13 cellular contexts compared by ENCODE assay signal in genomic region chrX:357035-357692, GRCh38. TPM values are rescaled to one million over a fixed set of nuclear protein-coding genes. Genes with fewer than 3 reads are reported as not detected.
DNase-seq lines count a peak whose midpoint lies in the region; ATAC-seq and TF ChIP-seq lines count a peak whose summit lies in the region.
"Had no signal": no experiment of that assay in that cellular context is flagged by ENCODE, and none has a peak within 500 bp of the region (broad histone marks: within the 10 kb centered on the region; RNA-seq: fewer than 3 reads in every experiment).

No MANE protein-coding gene starts in this region.

- DNase-seq in activated CD4-positive, alpha-beta T cell treated with anti-CD3 and anti-CD28 coated beads for 36 hours, result no peak
- DNase-seq in activated CD4-positive, alpha-beta T cell treated with anti-CD3 and anti-CD28 coated beads for 4 hours, result no peak
- DNase-seq in GM23338 (ENCODE audit: low spot score) (no peak), MM.1S (no peak), H9 (no peak)
- DNase-seq in activated CD8-positive, alpha-beta T cell treated with anti-CD3 and anti-CD28 coated beads, Interleukin-2, amount 10 ng/mL, durations not matched to agents 7 days and 5 days, result no peak
- no peak for DNase-seq in naive thymus-derived CD8-positive, alpha-beta T cell
- DNase-seq: left cardiac atrium, NCI-H2171 treated with DMSO at 0.1 percent for 48 hours had no signal

- no peak overlapping the region for H4K8ac ChIP-seq in H9 (replicated peaks; ENCODE audit: insufficient read length, low read depth, low read length)

- no peak overlapping the region for H3K56ac ChIP-seq in H9 (ENCODE audit: insufficient read length, low read depth, low read length)

- no peak for TF ChIP-seq CTCF in GM23338 (conservative IDR thresholded peaks at IDR 0.05; ENCODE audit: low read depth in 2 of 2)
- no peak for TF ChIP-seq CTCF in MM.1S (IDR thresholded peaks at IDR 0.05; ENCODE audit: low read length)
- TF ChIP-seq CTCF in H9 (conservative IDR thresholded peaks at IDR 0.05), result no peak

- no peaks in the 10 kb centered on the region for H3K27me3 Mint-ChIP-seq in activated CD4-positive, alpha-beta T cell treated with anti-CD3 and anti-CD28 coated beads for 36 hours
- H3K27me3 Mint-ChIP-seq in GM23338 (ENCODE audit: insufficient read depth, low read depth, poor library complexity), result peaks cover 10% of the 10 kb centered on the region
- no peaks in the 10 kb centered on the region for H3K27me3 Mint-ChIP-seq in activated CD8-positive, alpha-beta T cell treated with anti-CD3 and anti-CD28 coated beads, Interleukin-2, amount 10 ng/mL, durations not matched to agents 7 days and 5 days (ENCODE audit: low read depth)
- no peaks in the 10 kb centered on the region for H3K27me3 Mint-ChIP-seq in naive thymus-derived CD8-positive, alpha-beta T cell
- H3K27me3 Mint-ChIP-seq in H9 (ENCODE audit: low read depth), result no peaks in the 10 kb centered on the region; the same call in 1 of the 2 replicates

- H3K27ac Mint-ChIP-seq in activated CD4-positive, alpha-beta T cell treated with anti-CD3 and anti-CD28 coated beads for 36 hours, result peak overlapping the region; percentile 94
- no peak overlapping the region for H3K27ac Mint-ChIP-seq in GM23338
- H3K27ac Mint-ChIP-seq in activated CD8-positive, alpha-beta T cell treated with anti-CD3 and anti-CD28 coated beads, Interleukin-2, amount 10 ng/mL, durations not matched to agents 7 days and 5 days, result peak overlapping the region; percentile 89
- peak overlapping the region; percentile 90 to 99 (median 96) for H3K27ac Mint-ChIP-seq in naive thymus-derived CD8-positive, alpha-beta T cell
- 0 out of 7 replicates have a peak overlapping the region, but pooled peaks of 1 of the 3 experiments have one; percentile 71 for H3K27ac Mint-ChIP-seq in H9

- H3K9me2 ChIP-seq in GM23338 (ENCODE audit: insufficient read depth) (no peaks in the 10 kb centered on the region), MM.1S (replicated peaks; ENCODE audit: insufficient read depth, low read length) (no peaks in the 10 kb centered on the region)

- H3K4ac ChIP-seq in H9 (ENCODE audit: low read depth, low read length), result no peak overlapping the region

- no peak overlapping the region for H2AK5ac ChIP-seq in H9 (ENCODE audit: insufficient read length, low read length)

- POLR2A ChIA-PET in activated CD4-positive, alpha-beta T cell treated with anti-CD3 and anti-CD28 coated beads for 36 hours (lab: Charles Lee), result no interaction called here
- POLR2A ChIA-PET in activated CD8-positive, alpha-beta T cell treated with anti-CD3 and anti-CD28 coated beads, Interleukin-2, amount 10 ng/mL, durations not matched to agents 7 days and 5 days (lab: Charles Lee), result no interaction called here
- POLR2A ChIA-PET in naive thymus-derived CD8-positive, alpha-beta T cell (lab: Charles Lee), result no interaction called here

- H2BK15ac ChIP-seq in H9 (ENCODE audit: low read depth, low read length), result no peak overlapping the region

- H3K4me3 Mint-ChIP-seq in activated CD4-positive, alpha-beta T cell treated with anti-CD3 and anti-CD28 coated beads for 36 hours, result peak overlapping the region; percentile 15
- no peak overlapping the region; the same call in 2 of the 3 replicates for H3K4me3 Mint-ChIP-seq in GM23338
- peak overlapping the region; percentile 37 for H3K4me3 Mint-ChIP-seq in activated CD8-positive, alpha-beta T cell treated with anti-CD3 and anti-CD28 coated beads, Interleukin-2, amount 10 ng/mL, durations not matched to agents 7 days and 5 days
- H3K4me3 Mint-ChIP-seq in naive thymus-derived CD8-positive, alpha-beta T cell, result peak overlapping the region; percentile 52 to 82 (median 69)
- no peak overlapping the region for H3K4me3 Mint-ChIP-seq in H9

- intact Hi-C loops in activated CD4-positive, alpha-beta T cell treated with anti-CD3 and anti-CD28 coated beads for 36 hours (cut with DNase I, micrococcal nuclease), result loop anchor here in 1 of 2 experiments (1.0 kb wide), 1 partner anchor 29 kb away; the partner anchor contains the start of gene PPP2R3B

- H3K79me2 ChIP-seq in GM23338 (replicated peaks; ENCODE audit: insufficient read depth) (peaks cover 57% of the 10 kb centered on the region), MM.1S (ENCODE audit: low read length) (no peaks in the 10 kb centered on the region), H9 (ENCODE audit: insufficient read depth, low read length) (no peaks in the 10 kb centered on the region; the same call in 1 of the 2 replicates)

- no peak overlapping the region for H3K4me2 ChIP-seq in GM23338
- H3K4me2 ChIP-seq in MM.1S (ENCODE audit: low read depth, low read length), result no peak overlapping the region
- H3K4me2 ChIP-seq in H9 (ENCODE audit: insufficient read depth, insufficient read length, low read length), result no peak overlapping the region

- H4K91ac ChIP-seq in H9 (ENCODE audit: insufficient read length, low read depth, low read length), result no peak overlapping the region

- H3K27me3 ChIP-seq in GM23338 (ENCODE audit: insufficient read depth) (no peaks in the 10 kb centered on the region), MM.1S (replicated peaks; ENCODE audit: insufficient read depth, low read length) (no peaks in the 10 kb centered on the region), H9 (ENCODE audit: insufficient read depth, low read length) (no peaks in the 10 kb centered on the region)

- peaks cover 17% of the 10 kb centered on the region for H3K4me1 Mint-ChIP-seq in activated CD4-positive, alpha-beta T cell treated with anti-CD3 and anti-CD28 coated beads for 36 hours
- no peaks in the 10 kb centered on the region for H3K4me1 Mint-ChIP-seq in GM23338
- peaks cover 25% of the 10 kb centered on the region for H3K4me1 Mint-ChIP-seq in activated CD8-positive, alpha-beta T cell treated with anti-CD3 and anti-CD28 coated beads, Interleukin-2, amount 10 ng/mL, durations not matched to agents 7 days and 5 days (ENCODE audit: low read depth)
- peaks cover 17 to 36% (median 23%) of the 10 kb centered on the region in 4 donors for H3K4me1 Mint-ChIP-seq in naive thymus-derived CD8-positive, alpha-beta T cell
- no peaks in the 10 kb centered on the region for H3K4me1 Mint-ChIP-seq in H9

- peak; percentile 60 for ATAC-seq in activated CD4-positive, alpha-beta T cell treated with anti-CD3 and anti-CD28 coated beads for 36 hours
- ATAC-seq in GM23338 (no peak), HG03354 (IDR thresholded peaks at IDR 0.05; ENCODE audit: poor library complexity, severe bottlenecking, unreplicated experiment) (no peak)
- peak; percentile 37 for ATAC-seq in activated CD8-positive, alpha-beta T cell treated with anti-CD3 and anti-CD28 coated beads, Interleukin-2, amount 10 ng/mL, durations not matched to agents 7 days and 5 days
- ATAC-seq in naive thymus-derived CD8-positive, alpha-beta T cell, result peak; percentile 49 to 55
- ATAC-seq: HepG2, left cardiac atrium had no signal

- H3K36me3 ChIP-seq in GM23338 (ENCODE audit: insufficient read depth) (no peaks in the 10 kb centered on the region; the same call in 1 of the 2 replicates), MM.1S (replicated peaks; ENCODE audit: insufficient read depth, low read length) (no peaks in the 10 kb centered on the region)
- H3K36me3 ChIP-seq: prostate gland had no signal

- peaks cover 63% of the 10 kb centered on the region for H3K36me3 Mint-ChIP-seq in activated CD4-positive, alpha-beta T cell treated with anti-CD3 and anti-CD28 coated beads for 36 hours (ENCODE audit: low read depth)
- H3K36me3 Mint-ChIP-seq in GM23338 (ENCODE audit: low read depth) (peaks cover 68% of the 10 kb centered on the region), H9 (ENCODE audit: insufficient read depth in 1 of 3, low read depth in 3 of 3) (peaks cover 43 to 80% (median 63%) of the 10 kb centered on the region in 3 experiments)
- peaks cover 65% of the 10 kb centered on the region for H3K36me3 Mint-ChIP-seq in activated CD8-positive, alpha-beta T cell treated with anti-CD3 and anti-CD28 coated beads, Interleukin-2, amount 10 ng/mL, durations not matched to agents 7 days and 5 days (ENCODE audit: low read depth)
- peaks cover 21 to 49% (median 40%) of the 10 kb centered on the region in 3 donors for H3K36me3 Mint-ChIP-seq in naive thymus-derived CD8-positive, alpha-beta T cell

- H3K18ac ChIP-seq in H9 (ENCODE audit: insufficient read length, low read depth, low read length), result no peak overlapping the region

- H3K4me3 ChIP-seq in GM23338, result no peak overlapping the region
- no peak overlapping the region for H3K4me3 ChIP-seq in MM.1S (ENCODE audit: low read length)
- H3K4me3 ChIP-seq: HAP-1, prostate gland had no signal

- H3K14ac ChIP-seq in H9 (ENCODE audit: insufficient read depth, low read length), result no peak overlapping the region

- H3F3A ChIP-seq in GM23338 (replicated peaks; ENCODE audit: low read depth) (no peaks in the 10 kb centered on the region), MM.1S (ENCODE audit: insufficient read depth, low read length) (no peaks in the 10 kb centered on the region)

- no peak overlapping the region for H2BK5ac ChIP-seq in H9 (ENCODE audit: insufficient read length, low read length)

- H2BK12ac ChIP-seq in H9 (ENCODE audit: insufficient read length, low read depth, low read length), result no peak overlapping the region

- H3K9me3 ChIP-seq in MM.1S (replicated peaks; ENCODE audit: insufficient read depth, low read length) (no peaks in the 10 kb centered on the region), H9 (ENCODE audit: control insufficient read depth, low read depth, low read length) (no peaks in the 10 kb centered on the region)
- H3K9me3 ChIP-seq: prostate gland had no signal

- CTCF ChIA-PET in activated CD4-positive, alpha-beta T cell treated with anti-CD3 and anti-CD28 coated beads for 36 hours (lab: Charles Lee), result no interaction called here
- CTCF ChIA-PET in activated CD8-positive, alpha-beta T cell treated with anti-CD3 and anti-CD28 coated beads, Interleukin-2, amount 10 ng/mL, durations not matched to agents 7 days and 5 days (lab: Charles Lee), result no interaction called here

- H4K5ac ChIP-seq in H9 (ENCODE audit: insufficient read length, low read depth, low read length), result no peak overlapping the region

- H3K4me1 ChIP-seq in GM23338 (ENCODE audit: insufficient read depth), result no peaks in the 10 kb centered on the region
- no peaks in the 10 kb centered on the region for H3K4me1 ChIP-seq in MM.1S (ENCODE audit: low read length)
- no peaks in the 10 kb centered on the region for H3K4me1 ChIP-seq in H9 (ENCODE audit: insufficient read depth, low read length)
- H3K4me1 ChIP-seq: HAP-1, prostate gland had no signal

- no peak overlapping the region for H3T11ph ChIP-seq in H9 (ENCODE audit: low read length)

- H3K9me3 Mint-ChIP-seq in activated CD4-positive, alpha-beta T cell treated with anti-CD3 and anti-CD28 coated beads for 36 hours (ENCODE audit: low read depth), result peaks cover 23% of the 10 kb centered on the region
- no peaks in the 10 kb centered on the region; the same call in 1 of the 3 replicates for H3K9me3 Mint-ChIP-seq in GM23338
- peaks cover 26% of the 10 kb centered on the region for H3K9me3 Mint-ChIP-seq in activated CD8-positive, alpha-beta T cell treated with anti-CD3 and anti-CD28 coated beads, Interleukin-2, amount 10 ng/mL, durations not matched to agents 7 days and 5 days (ENCODE audit: insufficient read depth)
- peaks cover 0 to 39% (median 16%) of the 10 kb centered on the region in 9 donors for H3K9me3 Mint-ChIP-seq in naive thymus-derived CD8-positive, alpha-beta T cell
- H3K9me3 Mint-ChIP-seq in H9, result 0 out of 5 replicates have a peak, but pooled peaks cover 0 to 3% of the 10 kb centered on the region in 2 experiments

- H3K27ac ChIP-seq in GM23338 (ENCODE audit: low read depth) (peak overlapping the region; percentile 42; the same call in 1 of the 2 replicates), MM.1S (ENCODE audit: low read length) (no peak overlapping the region), H9 (ENCODE audit: insufficient read length, low read depth, low read length) (no peak overlapping the region)
- H3K27ac ChIP-seq: prostate gland had no signal

- no CpG with 5 or more reads among the region's 14 CpGs for WGBS in H9 (ENCODE audit: extremely low coverage, insufficient read length, low lambda C conversion rate)

- no peaks in the 10 kb centered on the region for H3K23me2 ChIP-seq in H9 (ENCODE audit: insufficient read length, low read depth, low read length, poor library complexity, severe bottlenecking)

- H2AFZ ChIP-seq in GM23338 (no peak overlapping the region), MM.1S (ENCODE audit: low read length) (no peak overlapping the region), H9 (ENCODE audit: low read length) (no peak overlapping the region)

- no peak overlapping the region for H3K23ac ChIP-seq in H9 (ENCODE audit: insufficient read length, low read depth, low read length)

- H3K79me1 ChIP-seq in H9 (ENCODE audit: insufficient read depth, low read depth, low read length, poor library complexity, severe bottlenecking), result no peaks in the 10 kb centered on the region

- no peak overlapping the region for H2BK20ac ChIP-seq in H9 (ENCODE audit: low read depth, low read length, poor library complexity, severe bottlenecking)

- no peak overlapping the region for H3K9ac ChIP-seq in MM.1S (ENCODE audit: low read length)
- no peak overlapping the region for H3K9ac ChIP-seq in H9 (ENCODE audit: extremely low read depth, insufficient read length, low read length)

- peaks cover 16% of the 10 kb centered on the region for H4K20me1 ChIP-seq in GM23338 (replicated peaks; ENCODE audit: insufficient read depth)
- no peaks in the 10 kb centered on the region for H4K20me1 ChIP-seq in MM.1S (ENCODE audit: insufficient read depth, low read length)
- no peaks in the 10 kb centered on the region for H4K20me1 ChIP-seq in H9 (ENCODE audit: control insufficient read depth, insufficient read depth, insufficient read length)

- H2BK120ac ChIP-seq in H9 (ENCODE audit: low read depth, low read length, poor library complexity, severe bottlenecking), result no peak overlapping the region

RNA-seq across cellular contexts. Expression of gene PPP2R3B, which starts 29.5 kb away (rescaled TPM):
- total RNA-seq in activated CD4-positive, alpha-beta T cell treated with anti-CD3 and anti-CD28 coated beads for 36 hours, result 10 to 100 TPM; 23.3 to 26.8 TPM
- total RNA-seq in GM23338 (2014; rRNA removed; shearing (Covaris generic)), result 71.6 and 104 TPM in 2 replicates
- 50.1 and 54.8 TPM in 2 replicates for polyA plus RNA-seq in GM23338 (2016; fragmentation: Nextera tagmentation; extraction: Ambion mirVana)
- total RNA-seq in activated CD8-positive, alpha-beta T cell treated with anti-CD3 and anti-CD28 coated beads, Interleukin-2, amount 10 ng/mL, durations not matched to agents 7 days and 5 days, result 10 to 100 TPM; 41.8 to 44.6 TPM
- total RNA-seq in naive thymus-derived CD8-positive, alpha-beta T cell, result 10 to 100 TPM; 52.9 to 56.4 TPM
- polyA plus RNA-seq in naive thymus-derived CD8-positive, alpha-beta T cell, result 10 to 100 TPM in 1 of 3 donors, 1 to 10 TPM in 2; 7.4 to 12.9 (median 9.2) TPM
- 63.3 and 72.1 TPM in 2 replicates for total RNA-seq in H9 (2021)

RNA-seq across cellular contexts. Expression of gene GTPBP6, which starts 38.6 kb away (rescaled TPM):
- 10 to 100 TPM; 54.5 to 60.2 TPM for total RNA-seq in activated CD4-positive, alpha-beta T cell treated with anti-CD3 and anti-CD28 coated beads for 36 hours
- total RNA-seq in GM23338 (2014; rRNA removed; shearing (Covaris generic)), result 57.4 and 66.8 TPM in 2 replicates
- 41.4 and 43.6 TPM in 2 replicates for polyA plus RNA-seq in GM23338 (2016; fragmentation: Nextera tagmentation; extraction: Ambion mirVana)
- 10 to 100 TPM; 55.7 to 59.9 TPM for total RNA-seq in activated CD8-positive, alpha-beta T cell treated with anti-CD3 and anti-CD28 coated beads, Interleukin-2, amount 10 ng/mL, durations not matched to agents 7 days and 5 days
- 100 to 1,000 TPM in 1 of 2 experiments, 10 to 100 TPM in 1; 98.5 to 101 TPM for total RNA-seq in naive thymus-derived CD8-positive, alpha-beta T cell
- polyA plus RNA-seq in naive thymus-derived CD8-positive, alpha-beta T cell, result 10 to 100 TPM; 37.2 to 62.7 (median 45.6) TPM
- 64.0 and 64.5 TPM in 2 replicates for total RNA-seq in H9 (2021)

Comparison
In these comparisons a context has a peak if more than half of its experiments do, and no peak if none do; other contexts are left out.
1. ATAC-seq: peak in activated CD4-positive, alpha-beta T cell treated with anti-CD3 and anti-CD28 coated beads for 36 hours (single experiment), activated CD8-positive, alpha-beta T cell treated with anti-CD3 and anti-CD28 coated beads, Interleukin-2, amount 10 ng/mL, durations not matched to agents 7 days and 5 days (single experiment) and naive thymus-derived CD8-positive, alpha-beta T cell (2 of 2); none in GM23338 (single experiment) and HG03354 (single experiment).
2. H3K4me3 Mint-ChIP-seq: peak in activated CD4-positive, alpha-beta T cell treated with anti-CD3 and anti-CD28 coated beads for 36 hours (single experiment), activated CD8-positive, alpha-beta T cell treated with anti-CD3 and anti-CD28 coated beads, Interleukin-2, amount 10 ng/mL, durations not matched to agents 7 days and 5 days (single experiment) and naive thymus-derived CD8-positive, alpha-beta T cell (10 of 10); none in GM23338 (single experiment) and H9 (0 of 2).